ENCODE assay signal across 8 cellular contexts in the genomic region with DNA sequence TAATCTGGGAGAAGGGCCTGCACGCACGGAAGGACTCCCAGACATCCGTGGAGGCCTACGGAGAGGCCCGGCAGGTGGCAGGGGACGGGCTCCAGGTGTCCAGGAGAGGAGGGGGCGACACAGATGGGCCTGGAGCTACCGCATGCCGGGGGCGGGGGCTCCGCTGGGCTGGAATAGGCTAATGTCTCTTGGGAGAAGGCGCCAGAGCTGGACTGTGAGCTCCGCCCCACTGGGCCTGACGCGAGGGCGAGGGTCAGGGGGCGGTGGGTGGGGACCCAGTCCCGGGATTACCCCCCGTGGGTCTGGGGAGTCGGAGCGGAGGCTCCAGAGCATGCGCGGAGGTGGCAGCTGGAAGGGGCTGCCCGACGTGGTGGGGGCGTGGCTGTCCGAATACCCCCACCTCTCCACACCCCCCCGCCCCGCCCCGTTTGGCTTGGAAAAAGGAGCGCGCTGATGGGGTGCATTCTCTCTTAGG. TPM values are rescaled to one million over a fixed set of nuclear protein-coding genes. Genes with fewer than 3 reads are reported as not detected.
DNase-seq lines count a peak whose midpoint lies in the region; ATAC-seq, FAIRE-seq and TF ChIP-seq lines count a peak whose summit lies in the region.

No MANE protein-coding gene starts in this region.

- no peak for FAIRE-seq in A549 (lab: Jason Lieb, UNC)

- TF ChIP-seq RAD21 in A549 (conservative IDR thresholded peaks at IDR 0.05 in 1 of 2, IDR thresholded peaks at IDR 0.05 in 1 of 2) = no peak

- peak overlapping the region; percentile 69 for H3K4me2 ChIP-seq in A549

- H3K27ac ChIP-seq in A549 (peak overlapping the region; percentile 92 to 93), WERI-Rb-1 (peak overlapping the region; percentile 95), layer of hippocampus (ENCODE audit: low read depth, low read length) (peak overlapping the region; percentile 85)

- peaks cover 24% of the 10 kb centered on the region; the same call in 2 of the 3 replicates for H3K4me1 ChIP-seq in A549

- CTCF ChIA-PET in A549 (lab: Yijun Ruan, JAX) = interaction anchor here (0.6 to 3.1 kb wide), 14 partner anchors 9 to 413 kb away, joined by 3 to 25 read pairs (median 4); no protein-coding TSS in a partner anchor

- TF ChIP-seq CTCF in A549 (IDR thresholded peaks at IDR 0.05) (no peak), WERI-Rb-1 (IDR thresholded peaks at IDR 0.05; ENCODE audit: low read depth, low read length) (no peak)

- H3K36me3 ChIP-seq in MG63 (no peaks in the 10 kb centered on the region), WERI-Rb-1 (peaks cover 27% of the 10 kb centered on the region)

- H3K27me3 ChIP-seq in MG63 (no peaks in the 10 kb centered on the region; the same call in 1 of the 2 replicates), WERI-Rb-1 (ENCODE audit: insufficient read depth, low read depth, severe bottlenecking) (no peaks in the 10 kb centered on the region), layer of hippocampus (ENCODE audit: control insufficient read depth, insufficient read depth, low read length) (no peaks in the 10 kb centered on the region)

- WGBS in A549 (ENCODE audit: missing lambda C conversion rate) = no CpG with 5 or more reads among the region's 32 CpGs

- TF ChIP-seq POLR2A in A549 (IDR thresholded peaks at IDR 0.05; ENCODE audit: low read length) = no peak

- peak; percentile 16 to 36 for DNase-seq in A549 (ENCODE audit: low read depth in 1 of 2, low spot score in 1 of 2)
- peak; percentile 63 for DNase-seq in MG63
- DNase-seq in WERI-Rb-1 = peak; percentile 91
- peak; percentile 28 for DNase-seq in central memory CD4-positive, alpha-beta T cell
- peak; percentile 26 to 41 for DNase-seq in stimulated activated CD4-positive, alpha-beta T cell treated with anti-CD3 and anti-CD28 coated beads, Interleukin-2, amount 100 ng/mL, for 48 hours

- POLR2A ChIA-PET in A549 (lab: Yijun Ruan, JAX) = no interaction called here

- no peaks in the 10 kb centered on the region for H3K9me3 ChIP-seq in A549
- H3K9me3 ChIP-seq in MG63 = no peaks in the 10 kb centered on the region
- no peaks in the 10 kb centered on the region for H3K9me3 ChIP-seq in WERI-Rb-1 (ENCODE audit: severe bottlenecking)

- peak overlapping the region; percentile 98 for H3K4me3 ChIP-seq in A549
- peak overlapping the region; percentile 95 for H3K4me3 ChIP-seq in MG63
- H3K4me3 ChIP-seq in WERI-Rb-1 (ENCODE audit: low read depth, low read length) = peak overlapping the region; percentile 98

- ATAC-seq in A549 = peak; percentile 28 to 49
- peak; percentile 7 for ATAC-seq in GM19035 (IDR thresholded peaks at IDR 0.05; ENCODE audit: unreplicated experiment)
- no peak for ATAC-seq in HG02973 (IDR thresholded peaks at IDR 0.05; ENCODE audit: unreplicated experiment)

- TF ChIP-seq EP300 in A549 (IDR thresholded peaks at IDR 0.05) = no peak

TF ChIP-seq in A549, 52 proteins besides CTCF, POLR2A, EP300 and RAD21:
- TF ChIP-seq NFE2L2 (conservative IDR thresholded peaks at IDR 0.05; ENCODE audit: low read length) (no peak), NR3C1 (IDR thresholded peaks at IDR 0.05) (no peak), RARB (CRISPR knock-in tag; IDR thresholded peaks at IDR 0.05) (no peak), FOSL2 (IDR thresholded peaks at IDR 0.05) (no peak), FOSL2 (CRISPR knock-in tag; IDR thresholded peaks at IDR 0.05) (no peak), TFCP2L1 (CRISPR knock-in tag; IDR thresholded peaks at IDR 0.05) (no peak), ZSCAN20 (CRISPR knock-in tag; IDR thresholded peaks at IDR 0.05) (no peak), PHF8 (IDR thresholded peaks at IDR 0.05; ENCODE audit: borderline replicate concordance, low read depth) (no peak), PBX3 (IDR thresholded peaks at IDR 0.05) (no peak), GATA3 (IDR thresholded peaks at IDR 0.05; ENCODE audit: borderline replicate concordance) (no peak), MAZ (IDR thresholded peaks at IDR 0.05; ENCODE audit: borderline replicate concordance, low read depth, low read length) (no peak), POLR2AphosphoS2 (conservative IDR thresholded peaks at IDR 0.05; ENCODE audit: low read length) (no peak), EHMT2 (IDR thresholded peaks at IDR 0.05; ENCODE audit: low read depth) (no peak)

RNA-seq across cellular contexts. Expression of gene AGO1, which starts 0.7 kb away (rescaled TPM):
- polyA plus RNA-seq in A549 (2011; rRNA removed) (7.0 and 10.6 TPM in 2 replicates), A549 (2017; fragmentation: RNase III; extraction: RNeasy Plus Mini Kit Qiagen cat#74134 plus additional on column Dnase treatment) (5.2 to 5.7 TPM (median 5.6 TPM) in 3 replicates)
- 4.3 and 5.4 TPM in 2 replicates for polyA plus RNA-seq in A549 (2012; cell fraction: cytosol; rRNA removed)
- polyA plus RNA-seq in A549 (2012; cell fraction: nucleus; rRNA removed) = 4.7 and 4.9 TPM in 2 replicates
- polyA minus RNA-seq in A549 (2011; rRNA and poly(A)+ RNA removed) = 39.4 and 43.1 TPM in 2 replicates
- total RNA-seq in MG63 (2014; rRNA removed; shearing (Covaris generic); ENCODE audit: low replicate concordance) = 3.6 and 8.8 TPM in 2 replicates

RNA-seq across cellular contexts. Expression of gene AGO3, which starts 47.2 kb away (rescaled TPM):
- polyA plus RNA-seq in A549 (2011; rRNA removed) = 14.7 and 19.8 TPM in 2 replicates
- polyA plus RNA-seq in A549 (2012; cell fraction: cytosol; rRNA removed) = 4.9 and 5.5 TPM in 2 replicates
- 5.1 TPM in 2 replicates for polyA plus RNA-seq in A549 (2012; cell fraction: nucleus; rRNA removed)
- polyA plus RNA-seq in A549 (2017; fragmentation: RNase III; extraction: RNeasy Plus Mini Kit Qiagen cat#74134 plus additional on column Dnase treatment) = 3.8 to 4.3 TPM (median 4.3 TPM) in 3 replicates
- polyA minus RNA-seq in A549 (2011; rRNA and poly(A)+ RNA removed) = 49.1 and 60.3 TPM in 2 replicates
- total RNA-seq in MG63 (2014; rRNA removed; shearing (Covaris generic); ENCODE audit: low replicate concordance) = 4.3 and 31.5 TPM in 2 replicates

Comparison
In these comparisons a context has a peak if more than half of its experiments do, and no peak if none do; other contexts are left out.
1. DNase-seq: peak in every context shown above with its lines; median percentile 91 in WERI-Rb-1; 63 in MG63; 34 in stimulated activated CD4-positive, alpha-beta T cell treated with anti-CD3 and anti-CD28 coated beads, Interleukin-2, amount 100 ng/mL, for 48 hours; 28 in central memory CD4-positive, alpha-beta T cell; 26 in A549.